8 cellular contexts compared by ENCODE assay signal in genomic region chr7:38310601-38311057, GRCh38.
DNase-seq lines count a peak whose midpoint lies in the region; ATAC-seq and TF ChIP-seq lines count a peak whose summit lies in the region.

No MANE protein-coding gene starts in this region.

- no peak for DNase-seq in GM12864 (ENCODE audit: low read depth)
- peak; percentile 21 for DNase-seq in SKM-1 (lab: John Stamatoyannopoulos, UW; ENCODE audit: unreplicated experiment)
- peak; percentile 36 for DNase-seq in fibroblast of peridontal ligament (ENCODE audit: extremely low read depth)
- peak; percentile 73 for DNase-seq in sciatic nerve (ENCODE audit: low spot score)
- no peak for DNase-seq in effector CD4-positive, alpha-beta T cell
- no peak for DNase-seq in COLO829 (ENCODE audit: low spot score)

- peak overlapping the region; percentile 85; the same call in 1 of the 2 replicates for H3K4me3 ChIP-seq in GM12864 (ENCODE audit: low read depth, low read length)

- intact Hi-C loops in sciatic nerve (cut with DNase I), result no loop called here

- ATAC-seq in sciatic nerve, result peak; percentile 74
- no peak for ATAC-seq in HG03354 (IDR thresholded peaks at IDR 0.05; ENCODE audit: poor library complexity, severe bottlenecking, unreplicated experiment)
- no peak for ATAC-seq in GM18519 (IDR thresholded peaks at IDR 0.05; ENCODE audit: low FRiP score, unreplicated experiment)

- no peak for TF ChIP-seq CTCF in GM12864 (IDR thresholded peaks at IDR 0.05; ENCODE audit: low read depth, low read length, missing control alignments)

Comparison
In these comparisons a context has a peak if more than half of its experiments do, and no peak if none do; other contexts are left out.
1. DNase-seq: peak in SKM-1 (single experiment), fibroblast of peridontal ligament (single experiment) and sciatic nerve (single experiment); none in GM12864 (single experiment), effector CD4-positive, alpha-beta T cell (single experiment) and COLO829 (single experiment).